In the genomic region with DNA sequence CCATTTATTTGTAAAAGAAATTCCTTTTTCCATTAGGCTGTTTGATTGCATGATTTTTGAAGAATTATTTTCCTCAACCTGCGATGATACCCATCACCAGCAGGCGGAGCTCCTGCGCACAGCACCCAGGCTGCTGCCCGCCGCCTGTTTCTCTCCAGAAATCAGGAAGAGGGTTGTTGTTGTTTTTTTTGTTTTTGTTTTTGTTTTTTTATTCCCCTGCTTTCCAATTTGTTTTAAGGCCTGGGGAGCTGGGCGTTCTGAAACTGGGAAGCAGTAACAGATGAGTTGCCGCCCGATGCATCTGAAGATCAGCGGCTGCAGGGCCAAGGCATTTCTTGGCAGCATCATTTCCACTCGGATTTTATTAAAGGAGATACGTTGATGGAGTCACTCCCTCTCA, we compare ENCODE assay signal across 8 cellular contexts.
DNase-seq lines count a peak whose midpoint lies in the region; ATAC-seq, FAIRE-seq and TF ChIP-seq lines count a peak whose summit lies in the region.

No MANE protein-coding gene starts in this region.

- peak; percentile 24 for DNase-seq in AG10803 (ENCODE audit: low read depth)
- DNase-seq in GM12891 (ENCODE audit: insufficient read length, low spot score): peak; percentile 56
- peak; percentile 29 for DNase-seq in NCI-H460 (ENCODE audit: extremely low read depth, low read depth)
- DNase-seq in activated T-cell treated with anti-CD3 and anti-CD28 coated beads for 24 hours (ENCODE audit: low read depth): peak; percentile 11
- peak; percentile 54 for DNase-seq in fibroblast of peridontal ligament (ENCODE audit: extremely low read depth)
- peak; percentile 34 to 74 (median 65) for DNase-seq in ovary
- no peak for DNase-seq in GOT3 (lab: John Stamatoyannopoulos, UW)

- H3K4me1 ChIP-seq in ovary (ENCODE audit: insufficient read depth): no peaks in the 10 kb centered on the region

- intact Hi-C loops in ovary (cut with DNase I): loop anchor here in 3 of 4 donors (2.0 to 10.0 kb wide), 5 partner anchors 54 to 214 kb away; partner anchors contain the start of gene MBP (in 1 of the 3)

- TF ChIP-seq POLR2A in GM12891 (IDR thresholded peaks at IDR 0.05; ENCODE audit: low read depth, low read length) (no peak), ovary (IDR thresholded peaks at IDR 0.05) (no peak)

- H3K27me3 ChIP-seq in ovary: no peaks in the 10 kb centered on the region

- no peak for ATAC-seq in GM18907 (IDR thresholded peaks at IDR 0.05; ENCODE audit: unreplicated experiment)

- no peaks in the 10 kb centered on the region for H3K9me3 ChIP-seq in ovary

- 2 to 4% (median 2%) methylated on average over 11 of the region's 11 CpGs for WGBS in ovary, 3 donors

- H3K4me3 ChIP-seq in AG10803 (ENCODE audit: low read length): peak overlapping the region; percentile 39
- H3K4me3 ChIP-seq in ovary: no peak overlapping the region

- FAIRE-seq in GM12891 (lab: Jason Lieb, UNC): peak; percentile 72

- TF ChIP-seq EP300 in ovary (IDR thresholded peaks at IDR 0.05): no peak

- TF ChIP-seq CTCF in AG10803 (conservative IDR thresholded peaks at IDR 0.05; ENCODE audit: low read length) (peak; percentile 99), ovary (IDR thresholded peaks at IDR 0.05) (peak; percentile 82 to 97 (median 88))

- no peak overlapping the region for H3K27ac ChIP-seq in ovary

- H3K36me3 ChIP-seq in ovary: no peaks in the 10 kb centered on the region

TF ChIP-seq in GM12891, 5 proteins besides CTCF, POLR2A, EP300 and RAD21:
- TF ChIP-seq POLR2AphosphoS5 (IDR thresholded peaks at IDR 0.05; ENCODE audit: low read depth, low read length) (no peak), POU2F2 (IDR thresholded peaks at IDR 0.05; ENCODE audit: low read depth, low read length) (no peak), SPI1 (IDR thresholded peaks at IDR 0.05; ENCODE audit: low read depth, low read length) (no peak), PAX5 (IDR thresholded peaks at IDR 0.05; ENCODE audit: insufficient read depth, low read length, severe bottlenecking) (no peak), TAF1 (IDR thresholded peaks at IDR 0.05; ENCODE audit: low read depth, low read length) (no peak)
